17 cellular contexts compared by ENCODE assay signal in genomic region chr15:94026458-94026967, GRCh38.
DNase-seq lines count a peak whose midpoint lies in the region; ATAC-seq, FAIRE-seq and TF ChIP-seq lines count a peak whose summit lies in the region.
"Had no signal": no experiment of that assay in that cellular context is flagged by ENCODE, and none has a peak within 500 bp of the region (broad histone marks: within the 10 kb centered on the region; RNA-seq: fewer than 3 reads in every experiment).

No MANE protein-coding gene starts in this region.

- peaks cover 2% of the 10 kb centered on the region for H3K27me3 Mint-ChIP-seq in activated CD8-positive, alpha-beta T cell treated with anti-CD3 and anti-CD28 coated beads, Interleukin-2, amount 10 ng/mL, durations not matched to agents 7 days and 5 days (ENCODE audit: low read depth)
- H3K27me3 Mint-ChIP-seq: activated naive CD8-positive, alpha-beta T cell had no signal

- no peaks in the 10 kb centered on the region for H3K27me3 ChIP-seq in SJCRH30
- H3K27me3 ChIP-seq in pancreas = peaks cover 0 to 3% (median 0%) of the 10 kb centered on the region in 4 donors

- FAIRE-seq in pancreas (lab: Jason Lieb, UNC) = peak; percentile 39
- FAIRE-seq in kidney (lab: Jason Lieb, UNC) = no peak
- no peak for FAIRE-seq in D721Med (lab: Jason Lieb, UNC)
- FAIRE-seq: colon, islet of Langerhans had no signal

- H3K36me3 ChIP-seq in SJCRH30 (no peaks in the 10 kb centered on the region), pancreas (no peaks in the 10 kb centered on the region), kidney (ENCODE audit: control insufficient read depth in 1 of 2, insufficient read depth in 2 of 2, low read length in 2 of 2) (no peaks in the 10 kb centered on the region)

- H3K36me3 Mint-ChIP-seq in activated CD8-positive, alpha-beta T cell treated with anti-CD3 and anti-CD28 coated beads, Interleukin-2, amount 10 ng/mL, durations not matched to agents 7 days and 5 days (ENCODE audit: low read depth) = no peaks in the 10 kb centered on the region
- H3K36me3 Mint-ChIP-seq: activated naive CD8-positive, alpha-beta T cell; natural killer cell treated with Interleukin-12 subunit alpha and Interleukin-12 subunit beta and Interleukin-15 and Interleukin-18, amount 100 ng/mL, for 72 hours had no signal

- no peak for ATAC-seq in pancreas
- no peak for ATAC-seq in activated CD8-positive, alpha-beta T cell treated with anti-CD3 and anti-CD28 coated beads, Interleukin-2, amount 10 ng/mL, durations not matched to agents 7 days and 5 days
- no peak for ATAC-seq in HG03135 (IDR thresholded peaks at IDR 0.05; ENCODE audit: unreplicated experiment)
- ATAC-seq: natural killer cell treated with Interleukin-12 subunit alpha and Interleukin-12 subunit beta and Interleukin-15 and Interleukin-18, amount 100 ng/mL, for 72 hours had no signal

- H3K27ac Mint-ChIP-seq in activated CD8-positive, alpha-beta T cell treated with anti-CD3 and anti-CD28 coated beads, Interleukin-2, amount 10 ng/mL, durations not matched to agents 7 days and 5 days = no peak overlapping the region
- H3K27ac Mint-ChIP-seq: activated naive CD8-positive, alpha-beta T cell; natural killer cell treated with Interleukin-12 subunit alpha and Interleukin-12 subunit beta and Interleukin-15 and Interleukin-18, amount 100 ng/mL, for 72 hours had no signal

- H3K4me1 ChIP-seq in SJCRH30 = peaks cover 44% of the 10 kb centered on the region
- H3K4me1 ChIP-seq in pancreas = no peaks in the 10 kb centered on the region
- H3K4me1 ChIP-seq in kidney (ENCODE audit: control insufficient read depth in 1 of 2, insufficient read depth in 1 of 2, low read depth in 1 of 2, low read length in 2 of 2) = no peaks in the 10 kb centered on the region

- intact Hi-C loops in pancreas (cut with DNase I) = no loop called here
- intact Hi-C loops in kidney (cut with DNase I) = no loop called here

- no peak overlapping the region for H3K4me3 ChIP-seq in SJCRH30
- no peak overlapping the region for H3K4me3 ChIP-seq in fibroblast of mammary gland (ENCODE audit: control insufficient read depth, low read depth, low read length)
- H3K4me3 ChIP-seq in pancreas = no peak overlapping the region
- no peak overlapping the region for H3K4me3 ChIP-seq in kidney (ENCODE audit: low read length in 2 of 2)
- H3K4me3 ChIP-seq: skin epidermis had no signal

- POLR2A ChIA-PET in activated CD8-positive, alpha-beta T cell treated with anti-CD3 and anti-CD28 coated beads, Interleukin-2, amount 10 ng/mL, durations not matched to agents 7 days and 5 days (lab: Charles Lee) = no interaction called here

- no peak overlapping the region for H3K4me3 Mint-ChIP-seq in activated CD8-positive, alpha-beta T cell treated with anti-CD3 and anti-CD28 coated beads, Interleukin-2, amount 10 ng/mL, durations not matched to agents 7 days and 5 days
- H3K4me3 Mint-ChIP-seq: activated naive CD8-positive, alpha-beta T cell; natural killer cell treated with Interleukin-12 subunit alpha and Interleukin-12 subunit beta and Interleukin-15 and Interleukin-18, amount 100 ng/mL, for 72 hours had no signal

- CTCF ChIA-PET in activated CD8-positive, alpha-beta T cell treated with anti-CD3 and anti-CD28 coated beads, Interleukin-2, amount 10 ng/mL, durations not matched to agents 7 days and 5 days (lab: Charles Lee) = no interaction called here

- H3K9me3 ChIP-seq in SJCRH30 (replicated peaks) (peaks cover 3% of the 10 kb centered on the region; the same call in 1 of the 2 replicates), pancreas (no peaks in the 10 kb centered on the region), kidney (ENCODE audit: control insufficient read depth in 1 of 2, low read length in 2 of 2) (no peaks in the 10 kb centered on the region)

- H3K4me1 Mint-ChIP-seq in activated CD8-positive, alpha-beta T cell treated with anti-CD3 and anti-CD28 coated beads, Interleukin-2, amount 10 ng/mL, durations not matched to agents 7 days and 5 days (ENCODE audit: low read depth) = no peaks in the 10 kb centered on the region

- no peaks in the 10 kb centered on the region for H3K9me3 Mint-ChIP-seq in activated CD8-positive, alpha-beta T cell treated with anti-CD3 and anti-CD28 coated beads, Interleukin-2, amount 10 ng/mL, durations not matched to agents 7 days and 5 days (ENCODE audit: insufficient read depth)
- H3K9me3 Mint-ChIP-seq: natural killer cell treated with Interleukin-12 subunit alpha and Interleukin-12 subunit beta and Interleukin-15 and Interleukin-18, amount 100 ng/mL, for 72 hours had no signal

- no peak for TF ChIP-seq CTCF in fibroblast of mammary gland (conservative IDR thresholded peaks at IDR 0.05; ENCODE audit: control insufficient read depth, insufficient read depth, low read depth, low read length)
- no peak for TF ChIP-seq CTCF in pancreas (IDR thresholded peaks at IDR 0.05)
- no peak for TF ChIP-seq CTCF in kidney (IDR thresholded peaks at IDR 0.05; ENCODE audit: borderline replicate concordance, extremely low read depth, insufficient read depth)
- TF ChIP-seq CTCF in D721Med (IDR thresholded peaks at IDR 0.05; ENCODE audit: insufficient read depth, missing control alignments) = no peak

- DNase-seq in GM04503 (ENCODE audit: low read depth) (peak; percentile 64), SJCRH30 (peak in 1 of 2 experiments; percentile 34), fibroblast of mammary gland (ENCODE audit: low read depth) (peak; percentile 93), pancreas (no peak), kidney (no peak), D721Med (ENCODE audit: insufficient read length, low spot score) (no peak)
- no peak for DNase-seq in activated CD8-positive, alpha-beta T cell treated with anti-CD3 and anti-CD28 coated beads, Interleukin-2, amount 10 ng/mL, durations not matched to agents 7 days and 5 days
- DNase-seq: activated CD8-positive, alpha-beta memory T cell treated with anti-CD3 and anti-CD28 coated beads, Interleukin-2, amount 50 U/mL, for 48 hours; NCI-H1694; NCI-H524 treated with DMSO at 0.1 percent for 48 hours had no signal

- H3K9ac ChIP-seq in kidney (ENCODE audit: low read length in 2 of 2) = no peak overlapping the region

- 78 to 81% methylated on average over 2 of the region's 2 CpGs for WGBS in pancreas, 2 donors

- H3K27ac ChIP-seq in SJCRH30 = peak overlapping the region; percentile 21; the same call in 1 of the 2 replicates
- no peak overlapping the region for H3K27ac ChIP-seq in pancreas
- no peak overlapping the region for H3K27ac ChIP-seq in kidney (ENCODE audit: low read depth in 2 of 2, low read length in 2 of 2)
- H3K27ac ChIP-seq: skin epidermis, VCaP had no signal

Comparison
In these comparisons a context has a peak if more than half of its experiments do, and no peak if none do; other contexts are left out.
1. DNase-seq: peak in GM04503 (single experiment) and fibroblast of mammary gland (single experiment); none in pancreas (0 of 6), activated CD8-positive, alpha-beta T cell treated with anti-CD3 and anti-CD28 coated beads, Interleukin-2, amount 10 ng/mL, durations not matched to agents 7 days and 5 days (single experiment), kidney (single experiment) and D721Med (single experiment).